30 cellular contexts compared by ENCODE assay signal in genomic region chr4:114187592-114187991, GRCh38.
"Had no signal": no experiment of that assay in that cellular context is flagged by ENCODE, and none has a peak within 500 bp of the region (broad histone marks: within the 10 kb centered on the region; RNA-seq: fewer than 3 reads in every experiment).

No MANE protein-coding gene starts in this region.

- ATAC-seq: activated CD4-positive, alpha-beta T cell treated with anti-CD3 and anti-CD28 coated beads for 36 hours; activated CD8-positive, alpha-beta memory T cell treated with anti-CD3 and anti-CD28 coated beads, Interleukin-2, amount 10 ng/mL, durations not matched to agents 7 days and 5 days; activated CD8-positive, alpha-beta T cell treated with anti-CD3 and anti-CD28 coated beads, Interleukin-2, amount 10 ng/mL, durations not matched to agents 7 days and 5 days; activated naive CD8-positive, alpha-beta T cell treated with anti-CD3 and anti-CD28 coated beads, Interleukin-2, amount 50 U/mL, for 24 hours; body of pancreas; effector memory CD8-positive, alpha-beta T cell; foreskin keratinocyte; gastrocnemius medialis; heart right ventricle had no signal

- H3K4me3 ChIP-seq: adrenal gland, body of pancreas, esophagus muscularis mucosa, gastrocnemius medialis, heart right ventricle, hepatocyte had no signal

- H3K4me1 ChIP-seq: adrenal gland, esophagus muscularis mucosa, foreskin keratinocyte, gastrocnemius medialis, heart right ventricle had no signal

- DNase-seq: activated CD4-positive, alpha-beta memory T cell treated with anti-CD3 and anti-CD28 coated beads for 36 hours; activated CD4-positive, alpha-beta T cell treated with anti-CD3 and anti-CD28 coated beads for 36 hours; activated CD4-positive, alpha-beta T cell treated with anti-CD3 and anti-CD28 coated beads, Interleukin-2, amount 10 ng/mL, durations not matched to agents 24 days and 14 days; activated CD4-positive, CD25-positive, alpha-beta regulatory T cell; activated CD4-positive, CD25-positive, alpha-beta regulatory T cell treated with anti-CD3 and anti-CD28 coated beads, Interleukin-2, amount 50 U/mL, for 72 hours; activated CD8-positive, alpha-beta memory T cell treated with anti-CD3 and anti-CD28 coated beads, Interleukin-2, amount 10 ng/mL, durations not matched to agents 7 days and 5 days; activated CD8-positive, alpha-beta memory T cell treated with anti-CD3 and anti-CD28 coated beads, Interleukin-2, amount 50 U/mL, for 4 hours; activated CD8-positive, alpha-beta T cell treated with anti-CD3 and anti-CD28 coated beads, Interleukin-2, amount 10 ng/mL, durations not matched to agents 7 days and 5 days; activated effector memory CD4-positive, alpha-beta T cell treated with anti-CD3 and anti-CD28 coated beads, Interleukin-2, amount 50 U/mL, for 16 hours; activated naive CD4-positive, alpha-beta T cell treated with anti-CD3 and anti-CD28 coated beads for 36 hours; activated naive CD8-positive, alpha-beta T cell treated with anti-CD3 and anti-CD28 coated beads for 36 hours; activated naive CD8-positive, alpha-beta T cell treated with anti-CD3 and anti-CD28 coated beads, Interleukin-2, amount 50 U/mL, for 24 hours; activated T-cell treated with anti-CD3 and anti-CD28 coated beads, Interleukin-2, amount 50 U/mL, for 1 hour; activated T-cell treated with anti-CD3 and anti-CD28 coated beads, Interleukin-2, amount 50 U/mL, for 48 hours; adrenal gland; amygdala; aorta; body of pancreas; caudate nucleus; cortex of kidney; dermis blood vessel endothelial cell; effector CD4-positive, alpha-beta T cell; effector memory CD8-positive, alpha-beta T cell; erythroblast; foreskin keratinocyte; gastrocnemius medialis; heart right ventricle; T1000 had no signal

- H3K36me3 ChIP-seq: adrenal gland, esophagus muscularis mucosa, gastrocnemius medialis, heart right ventricle had no signal

- H3K9me3 ChIP-seq: adrenal gland, esophagus muscularis mucosa, gastrocnemius medialis had no signal
